12 cellular contexts compared by ENCODE assay signal in the genomic region with DNA sequence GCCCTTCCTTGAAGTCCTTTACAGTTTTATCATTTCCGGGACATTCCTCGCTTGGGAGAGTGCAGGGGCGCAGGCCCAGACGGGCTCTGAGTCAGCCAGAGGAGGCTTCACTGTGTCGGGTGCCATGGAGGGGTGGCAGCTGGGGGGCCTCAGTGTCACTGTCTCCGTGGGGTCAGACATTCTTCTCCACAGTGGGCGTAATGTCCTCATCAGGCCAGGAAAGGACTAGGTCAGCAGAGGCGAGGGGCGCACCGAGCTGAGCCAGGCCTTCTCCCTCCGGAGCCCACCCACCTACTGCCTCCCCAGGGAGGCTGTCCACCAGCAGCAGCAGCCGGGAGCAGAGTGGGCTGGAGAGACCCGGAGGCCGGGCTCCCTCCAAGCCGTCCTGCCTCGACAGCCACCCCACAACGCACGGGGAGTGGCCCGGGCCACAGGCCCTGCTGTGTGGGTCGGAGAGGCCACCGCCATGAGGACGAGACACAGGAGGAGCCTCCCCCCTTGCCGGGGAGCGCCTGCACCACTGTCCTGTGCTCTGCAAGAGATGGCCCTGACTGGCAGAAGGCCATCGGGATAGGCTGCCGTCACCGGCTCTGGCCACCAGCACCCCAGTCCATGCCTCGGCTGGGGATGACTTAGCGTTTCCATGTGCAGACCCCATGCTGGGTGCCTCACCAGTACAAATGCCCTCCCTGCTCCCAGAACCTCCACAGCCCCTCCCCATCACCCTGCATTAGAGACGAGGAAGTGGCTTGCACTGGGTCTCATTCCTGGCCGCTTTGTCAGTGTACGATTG. TPM values are rescaled to one million over a fixed set of nuclear protein-coding genes. Genes with fewer than 3 reads are reported as not detected.
DNase-seq lines count a peak whose midpoint lies in the region; ATAC-seq and TF ChIP-seq lines count a peak whose summit lies in the region.
"Had no signal": no experiment of that assay in that cellular context is flagged by ENCODE, and none has a peak within 500 bp of the region (broad histone marks: within the 10 kb centered on the region; RNA-seq: fewer than 3 reads in every experiment).

No MANE protein-coding gene starts in this region.

- H3K4me3 ChIP-seq in fibroblast of the aortic adventitia (ENCODE audit: low read depth, low read length), result no peak overlapping the region

- no peak overlapping the region for H3K4me3 Mint-ChIP-seq in nephron progenitor cell
- no peak overlapping the region for H3K4me3 Mint-ChIP-seq in activated naive CD8-positive, alpha-beta T cell treated with anti-CD3 and anti-CD28 coated beads, Interleukin-2, amount 50 U/mL, for 24 hours
- H3K4me3 Mint-ChIP-seq: nephron had no signal

- H3K9me3 Mint-ChIP-seq in nephron progenitor cell, result no peaks in the 10 kb centered on the region
- H3K9me3 Mint-ChIP-seq in activated naive CD8-positive, alpha-beta T cell treated with anti-CD3 and anti-CD28 coated beads, Interleukin-2, amount 50 U/mL, for 24 hours, result no peaks in the 10 kb centered on the region
- H3K9me3 Mint-ChIP-seq: nephron had no signal

- no peak overlapping the region for H3K27ac Mint-ChIP-seq in nephron progenitor cell
- no peak overlapping the region for H3K27ac Mint-ChIP-seq in activated naive CD8-positive, alpha-beta T cell treated with anti-CD3 and anti-CD28 coated beads, Interleukin-2, amount 50 U/mL, for 24 hours

- TF ChIP-seq CTCF in fibroblast of the aortic adventitia (IDR thresholded peaks at IDR 0.05; ENCODE audit: insufficient read depth, low read length) (no peak), nephron progenitor cell (IDR thresholded peaks at IDR 0.05) (no peak)

- peak; percentile 74 for ATAC-seq in SK-N-SH treated with all-trans-retinoic acid at 6 μM for 48 hours
- no peak for ATAC-seq in activated naive CD8-positive, alpha-beta T cell treated with anti-CD3 and anti-CD28 coated beads, Interleukin-2, amount 50 U/mL, for 24 hours

- DNase-seq in Daoy (ENCODE audit: low read depth) (peak; percentile 96), fibroblast of the aortic adventitia (ENCODE audit: low read depth) (peak; percentile 8), nephron progenitor cell (peak; percentile 5), NCI-H1417 treated with DMSO at 0.1 percent for 48 hours (lab: John Stamatoyannopoulos, UW) (no peak), NCI-H1436 treated with DMSO at 0.1 percent for 48 hours (lab: John Stamatoyannopoulos, UW) (no peak), NCI-H226 (no peak)
- no peak for DNase-seq in activated naive CD8-positive, alpha-beta T cell treated with anti-CD3 and anti-CD28 coated beads, Interleukin-2, amount 50 U/mL, for 24 hours
- DNase-seq: activated CD8-positive, alpha-beta memory T cell treated with anti-CD3 and anti-CD28 coated beads for 24 hours; effector CD4-positive, alpha-beta T cell; NK-92 treated with Interleukin-12 subunit alpha and Interleukin-12 subunit beta, amount 100 ng/mL, for 24 hours had no signal

- H3K4me1 Mint-ChIP-seq in nephron progenitor cell, result peaks cover 69% of the 10 kb centered on the region
- H3K4me1 Mint-ChIP-seq in activated naive CD8-positive, alpha-beta T cell treated with anti-CD3 and anti-CD28 coated beads, Interleukin-2, amount 50 U/mL, for 24 hours, result peaks cover 15% of the 10 kb centered on the region

- peaks cover 7% of the 10 kb centered on the region for H3K27me3 Mint-ChIP-seq in nephron progenitor cell (ENCODE audit: low read depth, poor library complexity)
- H3K27me3 Mint-ChIP-seq in activated naive CD8-positive, alpha-beta T cell treated with anti-CD3 and anti-CD28 coated beads, Interleukin-2, amount 50 U/mL, for 24 hours, result peaks cover 2% of the 10 kb centered on the region

- H3K36me3 Mint-ChIP-seq in nephron progenitor cell (ENCODE audit: low read depth), result no peaks in the 10 kb centered on the region
- H3K36me3 Mint-ChIP-seq in activated naive CD8-positive, alpha-beta T cell treated with anti-CD3 and anti-CD28 coated beads, Interleukin-2, amount 50 U/mL, for 24 hours (ENCODE audit: low read depth), result no peaks in the 10 kb centered on the region

TF ChIP-seq in SK-N-SH treated with all-trans-retinoic acid at 6 μM for 48 hours, 23 proteins besides CTCF, POLR2A, EP300 and RAD21:
- no peak for TF ChIP-seq SNAI2 (CRISPR knock-in tag; IDR thresholded peaks at IDR 0.05)
- TF ChIP-seq CSDC2 (CRISPR knock-in tag; IDR thresholded peaks at IDR 0.05), result no peak
- no peak for TF ChIP-seq ZNF70 (CRISPR knock-in tag; IDR thresholded peaks at IDR 0.05)
- TF ChIP-seq CSRNP3 (CRISPR knock-in tag; IDR thresholded peaks at IDR 0.05), result no peak
- TF ChIP-seq, protein P1, sequence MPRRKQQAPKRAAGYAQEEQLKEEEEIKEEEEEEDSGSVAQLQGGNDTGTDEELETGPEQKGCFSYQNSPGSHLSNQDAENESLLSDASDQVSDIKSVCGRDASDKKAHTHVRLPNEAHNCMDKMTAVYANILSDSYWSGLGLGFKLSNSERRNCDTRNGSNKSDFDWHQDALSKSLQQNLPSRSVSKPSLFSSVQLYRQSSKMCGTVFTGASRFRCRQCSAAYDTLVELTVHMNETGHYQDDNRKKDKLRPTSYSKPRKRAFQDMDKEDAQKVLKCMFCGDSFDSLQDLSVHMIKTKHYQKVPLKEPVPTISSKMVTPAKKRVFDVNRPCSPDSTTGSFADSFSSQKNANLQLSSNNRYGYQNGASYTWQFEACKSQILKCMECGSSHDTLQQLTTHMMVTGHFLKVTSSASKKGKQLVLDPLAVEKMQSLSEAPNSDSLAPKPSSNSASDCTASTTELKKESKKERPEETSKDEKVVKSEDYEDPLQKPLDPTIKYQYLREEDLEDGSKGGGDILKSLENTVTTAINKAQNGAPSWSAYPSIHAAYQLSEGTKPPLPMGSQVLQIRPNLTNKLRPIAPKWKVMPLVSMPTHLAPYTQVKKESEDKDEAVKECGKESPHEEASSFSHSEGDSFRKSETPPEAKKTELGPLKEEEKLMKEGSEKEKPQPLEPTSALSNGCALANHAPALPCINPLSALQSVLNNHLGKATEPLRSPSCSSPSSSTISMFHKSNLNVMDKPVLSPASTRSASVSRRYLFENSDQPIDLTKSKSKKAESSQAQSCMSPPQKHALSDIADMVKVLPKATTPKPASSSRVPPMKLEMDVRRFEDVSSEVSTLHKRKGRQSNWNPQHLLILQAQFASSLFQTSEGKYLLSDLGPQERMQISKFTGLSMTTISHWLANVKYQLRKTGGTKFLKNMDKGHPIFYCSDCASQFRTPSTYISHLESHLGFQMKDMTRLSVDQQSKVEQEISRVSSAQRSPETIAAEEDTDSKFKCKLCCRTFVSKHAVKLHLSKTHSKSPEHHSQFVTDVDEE (CRISPR knock-in tag; IDR thresholded peaks at IDR 0.05), result no peak
- no peak for TF ChIP-seq ZNF8 (CRISPR knock-in tag; IDR thresholded peaks at IDR 0.05)
- TF ChIP-seq ZC3H10 (CRISPR knock-in tag; IDR thresholded peaks at IDR 0.05), result no peak
- TF ChIP-seq BACH2 (CRISPR knock-in tag; IDR thresholded peaks at IDR 0.05; ENCODE audit: borderline replicate concordance), result no peak
- TF ChIP-seq, protein P2, sequence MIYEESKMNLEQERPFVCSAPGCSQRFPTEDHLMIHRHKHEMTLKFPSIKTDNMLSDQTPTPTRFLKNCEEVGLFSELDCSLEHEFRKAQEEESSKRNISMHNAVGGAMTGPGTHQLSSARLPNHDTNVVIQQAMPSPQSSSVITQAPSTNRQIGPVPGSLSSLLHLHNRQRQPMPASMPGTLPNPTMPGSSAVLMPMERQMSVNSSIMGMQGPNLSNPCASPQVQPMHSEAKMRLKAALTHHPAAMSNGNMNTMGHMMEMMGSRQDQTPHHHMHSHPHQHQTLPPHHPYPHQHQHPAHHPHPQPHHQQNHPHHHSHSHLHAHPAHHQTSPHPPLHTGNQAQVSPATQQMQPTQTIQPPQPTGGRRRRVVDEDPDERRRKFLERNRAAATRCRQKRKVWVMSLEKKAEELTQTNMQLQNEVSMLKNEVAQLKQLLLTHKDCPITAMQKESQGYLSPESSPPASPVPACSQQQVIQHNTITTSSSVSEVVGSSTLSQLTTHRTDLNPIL (CRISPR knock-in tag; IDR thresholded peaks at IDR 0.05; ENCODE audit: low read depth), result no peak
- no peak for TF ChIP-seq TOX (CRISPR knock-in tag; IDR thresholded peaks at IDR 0.05; ENCODE audit: borderline replicate concordance)
- no peak for TF ChIP-seq ARNTL (CRISPR knock-in tag; IDR thresholded peaks at IDR 0.05; ENCODE audit: borderline replicate concordance, low read depth)
- TF ChIP-seq ESRRG (CRISPR knock-in tag; IDR thresholded peaks at IDR 0.05), result no peak

RNA-seq across cellular contexts. Expression of gene SARDH, which starts 26.5 kb away (rescaled TPM):
- total RNA-seq in Daoy (2014; rRNA removed; shearing (Covaris generic)), result 0.45 and 1.2 TPM in 2 replicates
- 0.18 and 2.9 TPM in 2 replicates for total RNA-seq in fibroblast of the aortic adventitia (ENCODE audit: low replicate concordance)

Comparison
In these comparisons a context has a peak if more than half of its experiments do, and no peak if none do; other contexts are left out.
1. DNase-seq: peak in Daoy (single experiment), fibroblast of the aortic adventitia (single experiment) and nephron progenitor cell (single experiment); none in NCI-H1417 treated with DMSO at 0.1 percent for 48 hours (single experiment), NCI-H1436 treated with DMSO at 0.1 percent for 48 hours (single experiment), activated naive CD8-positive, alpha-beta T cell treated with anti-CD3 and anti-CD28 coated beads, Interleukin-2, amount 50 U/mL, for 24 hours (single experiment) and NCI-H226 (single experiment).